11 cellular contexts compared by ENCODE assay signal in the genomic region with DNA sequence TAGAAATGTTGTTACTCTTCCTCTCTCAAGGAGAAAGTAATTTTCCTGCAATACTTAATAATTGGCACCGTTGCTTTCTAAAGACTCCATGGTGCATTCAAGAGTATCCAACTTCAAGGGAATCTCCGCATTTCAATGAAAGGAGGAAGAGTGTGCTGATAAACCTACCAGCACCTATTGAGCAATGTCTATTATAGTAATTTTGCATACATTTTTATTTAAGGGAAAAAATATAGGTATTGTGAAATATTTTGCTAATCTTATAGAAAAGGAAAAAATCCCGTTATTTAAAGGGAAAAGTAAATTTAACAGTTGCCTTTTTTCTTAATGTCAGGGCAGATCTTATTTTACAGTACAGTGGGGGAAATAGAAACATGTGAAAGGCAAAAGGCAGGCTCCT. TPM values are rescaled to one million over a fixed set of nuclear protein-coding genes. Genes with fewer than 3 reads are reported as not detected.
DNase-seq lines count a peak whose midpoint lies in the region; ATAC-seq and TF ChIP-seq lines count a peak whose summit lies in the region.
"Had no signal": no experiment of that assay in that cellular context is flagged by ENCODE, and none has a peak within 500 bp of the region (broad histone marks: within the 10 kb centered on the region; RNA-seq: fewer than 3 reads in every experiment).

No MANE protein-coding gene starts in this region.

- H3K4me2 ChIP-seq in Loucy (ENCODE audit: low read depth, low read length, poor library complexity, severe bottlenecking) = peak overlapping the region; percentile 90
- peak overlapping the region; percentile 92 for H3K4me2 ChIP-seq in mammary epithelial cell (ENCODE audit: insufficient read depth, low read depth, low read length)
- no peak overlapping the region for H3K4me2 ChIP-seq in neural progenitor cell

- H3K4me1 ChIP-seq in CD8-positive, alpha-beta memory T cell (ENCODE audit: insufficient read depth, low read length) = peaks cover 23% of the 10 kb centered on the region
- H3K4me1 ChIP-seq in Loucy (ENCODE audit: insufficient read depth, low read length, poor library complexity, severe bottlenecking) (peaks cover 35% of the 10 kb centered on the region), mammary epithelial cell (ENCODE audit: insufficient read depth, low read length) (peaks cover 17% of the 10 kb centered on the region), neural progenitor cell (peaks cover 6% of the 10 kb centered on the region)

- peak overlapping the region; percentile 59 to 98 (median 96) for H3K27ac Mint-ChIP-seq in CD8-positive, alpha-beta memory T cell
- no peak overlapping the region for H3K27ac Mint-ChIP-seq in neural progenitor cell

- H4K20me1 ChIP-seq in Loucy (ENCODE audit: insufficient read depth, low read length, poor library complexity, severe bottlenecking) (peaks cover 4% of the 10 kb centered on the region), mammary epithelial cell (ENCODE audit: insufficient read depth, low read length) (no peaks in the 10 kb centered on the region), neural progenitor cell (ENCODE audit: low read depth) (no peaks in the 10 kb centered on the region)

- H2AFZ ChIP-seq in Loucy (ENCODE audit: low read length) (peak overlapping the region; percentile 88; the same call in 1 of the 2 replicates), mammary epithelial cell (ENCODE audit: low read depth, low read length) (peak overlapping the region; percentile 92), neural progenitor cell (replicated peaks) (no peak overlapping the region)

- peak overlapping the region; percentile 87 for H3K9ac ChIP-seq in Loucy (ENCODE audit: low read depth, low read length, poor library complexity, severe bottlenecking)
- H3K9ac ChIP-seq in mammary epithelial cell (ENCODE audit: insufficient read depth, low read length) = peak overlapping the region; percentile 58
- H3K9ac ChIP-seq in neural progenitor cell = no peak overlapping the region

- no peaks in the 10 kb centered on the region for H3K27me3 Mint-ChIP-seq in CD8-positive, alpha-beta memory T cell
- H3K27me3 Mint-ChIP-seq in neural progenitor cell (ENCODE audit: insufficient read depth, low read depth) = peaks cover 11% of the 10 kb centered on the region

- peaks cover 31 to 54% (median 41%) of the 10 kb centered on the region in 3 donors for H3K4me1 Mint-ChIP-seq in CD8-positive, alpha-beta memory T cell
- peaks cover 8% of the 10 kb centered on the region for H3K4me1 Mint-ChIP-seq in neural progenitor cell

- H3K79me2 ChIP-seq in Loucy (ENCODE audit: insufficient read depth, low read length) (peaks cover 16% of the 10 kb centered on the region; the same call in 1 of the 2 replicates), mammary epithelial cell (ENCODE audit: insufficient read depth, low read length) (no peaks in the 10 kb centered on the region), neural progenitor cell (ENCODE audit: low read depth) (no peaks in the 10 kb centered on the region)

- dilution Hi-C loops in mammary epithelial cell (cut with HindIII; ENCODE audit: low sequenced_read_pairs) = no loop called here

- WGBS in mammary epithelial cell (ENCODE audit: low coverage, missing lambda C conversion rate) = 88% methylated on average over 3 of the region's 3 CpGs

- TF ChIP-seq CTCF in Loucy (conservative IDR thresholded peaks at IDR 0.05; ENCODE audit: low read length) = no peak
- no peak for TF ChIP-seq CTCF in mammary epithelial cell (conservative IDR thresholded peaks at IDR 0.05 in 1 of 2, IDR thresholded peaks at IDR 0.05 in 1 of 2; ENCODE audit: extremely low read depth in 1 of 2, insufficient read depth in 1 of 2, low read depth in 1 of 2, low read length in 2 of 2)
- TF ChIP-seq CTCF in neural progenitor cell (IDR thresholded peaks at IDR 0.05) = no peak

- H3K9me3 Mint-ChIP-seq in CD8-positive, alpha-beta memory T cell = peaks cover 0 to 1% (median 0%) of the 10 kb centered on the region in 5 donors
- H3K9me3 Mint-ChIP-seq in neural progenitor cell = no peaks in the 10 kb centered on the region

- H3K27ac ChIP-seq in CD8-positive, alpha-beta memory T cell (ENCODE audit: low read depth, low read length) = no peak overlapping the region
- H3K27ac ChIP-seq in mammary epithelial cell (ENCODE audit: insufficient read depth, low read depth, low read length) (peak overlapping the region; percentile 58), neural progenitor cell (no peak overlapping the region)

- no peaks in the 10 kb centered on the region for H3F3A ChIP-seq in Loucy (ENCODE audit: low read depth)
- H3F3A ChIP-seq in neural progenitor cell (ENCODE audit: low read depth) = peaks cover 29% of the 10 kb centered on the region

- peak overlapping the region; percentile 79 for H3K4me3 ChIP-seq in CD8-positive, alpha-beta memory T cell (ENCODE audit: low read length)
- H3K4me3 ChIP-seq in Loucy (ENCODE audit: low read length, poor library complexity, severe bottlenecking) (peak overlapping the region; percentile 86), mammary epithelial cell (replicated peaks in 1 of 3; ENCODE audit: insufficient read depth in 1 of 3, low read depth in 2 of 3, low read length in 3 of 3) (peak overlapping the region in 1 of 3 experiments; percentile 38), neural progenitor cell (no peak overlapping the region)

- POLR2A ChIA-PET in CD8-positive, alpha-beta memory T cell (lab: Charles Lee) = interaction anchor here (1.8 to 3.7 kb wide), 3 partner anchors 105 to 157 kb away, joined by 24 to 29 read pairs (median 27); no protein-coding TSS in a partner anchor

- no peak for DNase-seq in CD8-positive, alpha-beta memory T cell
- DNase-seq in mammary epithelial cell (no peak), neural progenitor cell (ENCODE audit: low spot score) (no peak), cerebellar nuclear complex (lab: John Stamatoyannopoulos, UW) (no peak), LoVo (ENCODE audit: low spot score) (no peak)
- DNase-seq: DMS79 treated with DMSO at 0.1 percent for 48 hours, NCI-H1092, testis had no signal

- intact Hi-C loops in mammary epithelial cell (cut with micrococcal nuclease) = loop anchor here (2.0 kb wide), 1 partner anchor 40 kb away; the partner anchor contains the start of gene NBR1

- H3K4me3 Mint-ChIP-seq in CD8-positive, alpha-beta memory T cell = peak overlapping the region; percentile 83 to 100 (median 96)
- peak overlapping the region; percentile 87 for H3K4me3 Mint-ChIP-seq in neural progenitor cell

- BruUV-seq in mammary epithelial cell (replicated peaks; lab: Mats Ljungman, UMichigan) = no TSS peak

- in situ Hi-C loops in mammary epithelial cell (cut with MboI; ENCODE audit: low sequenced_read_pairs in 2 of 2) = no loop called here

- H3K9me3 ChIP-seq in CD8-positive, alpha-beta memory T cell (ENCODE audit: low read length) = no peaks in the 10 kb centered on the region
- H3K9me3 ChIP-seq in Loucy (ENCODE audit: insufficient read depth, low read depth, low read length) = no peaks in the 10 kb centered on the region
- no peaks in the 10 kb centered on the region for H3K9me3 ChIP-seq in mammary epithelial cell (replicated peaks; ENCODE audit: insufficient read depth, low read length)
- H3K9me3 ChIP-seq in neural progenitor cell (ENCODE audit: low read depth) = no peaks in the 10 kb centered on the region
- H3K9me3 ChIP-seq: testis had no signal

- no peaks in the 10 kb centered on the region for H3K9me2 ChIP-seq in Loucy (replicated peaks; ENCODE audit: low read depth, low read length)

- ATAC-seq in HG03025 (IDR thresholded peaks at IDR 0.05; ENCODE audit: low FRiP score, unreplicated experiment) (no peak), HG03565 (IDR thresholded peaks at IDR 0.05; ENCODE audit: unreplicated experiment) (no peak)

- peaks cover 3% of the 10 kb centered on the region for H3K36me3 ChIP-seq in CD8-positive, alpha-beta memory T cell (ENCODE audit: insufficient read depth, low read length)
- H3K36me3 ChIP-seq in Loucy (ENCODE audit: insufficient read depth, low read length) (no peaks in the 10 kb centered on the region; the same call in 1 of the 2 replicates), mammary epithelial cell (ENCODE audit: insufficient read depth, low read length) (peaks cover 4% of the 10 kb centered on the region), neural progenitor cell (no peaks in the 10 kb centered on the region)

- CTCF ChIA-PET in CD8-positive, alpha-beta memory T cell (lab: Charles Lee) = no interaction called here
- CTCF ChIA-PET in mammary epithelial cell (lab: Charles Lee; ENCODE audit: low non-redundant PET) = no interaction called here

- H3K36me3 Mint-ChIP-seq in CD8-positive, alpha-beta memory T cell = peaks cover 12 to 65% (median 15%) of the 10 kb centered on the region in 3 donors
- H3K36me3 Mint-ChIP-seq in neural progenitor cell = peaks cover 11% of the 10 kb centered on the region

- H3K27me3 ChIP-seq in CD8-positive, alpha-beta memory T cell (ENCODE audit: insufficient read depth, low read length, poor library complexity, severe bottlenecking) = no peaks in the 10 kb centered on the region
- no peaks in the 10 kb centered on the region for H3K27me3 ChIP-seq in Loucy (ENCODE audit: insufficient read depth, low read length, poor library complexity, severe bottlenecking)
- H3K27me3 ChIP-seq in mammary epithelial cell (ENCODE audit: insufficient read depth, low read length) = no peaks in the 10 kb centered on the region
- no peaks in the 10 kb centered on the region for H3K27me3 ChIP-seq in neural progenitor cell
- H3K27me3 ChIP-seq: testis had no signal

RNA-seq across cellular contexts. Expression of gene TMEM106A, which starts 1.1 kb away (rescaled TPM):
- 10 to 100 TPM in 1 of 2 experiments, 1 to 10 TPM in 1; 8.8 to 10.2 TPM for total RNA-seq in CD8-positive, alpha-beta memory T cell
- polyA plus RNA-seq in CD8-positive, alpha-beta memory T cell = 5.3 TPM
- 1 to 10 TPM; 2.0 to 4.7 TPM for total RNA-seq in mammary epithelial cell
- polyA plus RNA-seq in mammary epithelial cell = 1.9 TPM
- 21.3 TPM for polyA minus RNA-seq in mammary epithelial cell
- 1.7 and 2.4 TPM in 2 replicates for total RNA-seq in neural progenitor cell (ENCODE audit: low replicate concordance)

RNA-seq across cellular contexts. Expression of gene CCDC200, which starts 17.8 kb away (rescaled TPM):
- under 1 TPM in 1 of 2 experiments, not detected in 1; 0.33 TPM for total RNA-seq in CD8-positive, alpha-beta memory T cell
- 0.90 TPM for polyA plus RNA-seq in CD8-positive, alpha-beta memory T cell
- total RNA-seq in mammary epithelial cell (not detected), neural progenitor cell (ENCODE audit: low replicate concordance) (not detected in 2 replicates)
- not detected for polyA plus RNA-seq in mammary epithelial cell
- polyA minus RNA-seq in mammary epithelial cell = not detected

RNA-seq across cellular contexts. Expression of gene RNU2-1, which starts 23.2 kb away (rescaled TPM):
- total RNA-seq in CD8-positive, alpha-beta memory T cell = 1,000 to 10,000 TPM; 2,936 to 3,357 TPM
- not detected for polyA plus RNA-seq in CD8-positive, alpha-beta memory T cell
- total RNA-seq in mammary epithelial cell (1,000 to 10,000 TPM in 1 of 2 donors, not detected in 1; 2,951 TPM), neural progenitor cell (ENCODE audit: low replicate concordance) (not detected in 2 replicates)
- polyA plus RNA-seq in mammary epithelial cell = not detected
- not detected for polyA minus RNA-seq in mammary epithelial cell
- total RNA-seq: testis had no signal

RNA-seq across cellular contexts. Expression of gene NBR1, which starts 39.6 kb away (rescaled TPM):
- 10 to 100 TPM; 42.6 to 44.3 TPM for total RNA-seq in CD8-positive, alpha-beta memory T cell
- 81.4 TPM for polyA plus RNA-seq in CD8-positive, alpha-beta memory T cell
- 100 to 1,000 TPM in 1 of 2 donors, 10 to 100 TPM in 1; 65.2 to 100 TPM for total RNA-seq in mammary epithelial cell
- polyA plus RNA-seq in mammary epithelial cell = 42.3 TPM
- 52.6 TPM for polyA minus RNA-seq in mammary epithelial cell
- 67.4 and 76.5 TPM in 2 replicates for total RNA-seq in neural progenitor cell (ENCODE audit: low replicate concordance)
